2 cellular contexts compared by ENCODE assay signal in the genomic region with DNA sequence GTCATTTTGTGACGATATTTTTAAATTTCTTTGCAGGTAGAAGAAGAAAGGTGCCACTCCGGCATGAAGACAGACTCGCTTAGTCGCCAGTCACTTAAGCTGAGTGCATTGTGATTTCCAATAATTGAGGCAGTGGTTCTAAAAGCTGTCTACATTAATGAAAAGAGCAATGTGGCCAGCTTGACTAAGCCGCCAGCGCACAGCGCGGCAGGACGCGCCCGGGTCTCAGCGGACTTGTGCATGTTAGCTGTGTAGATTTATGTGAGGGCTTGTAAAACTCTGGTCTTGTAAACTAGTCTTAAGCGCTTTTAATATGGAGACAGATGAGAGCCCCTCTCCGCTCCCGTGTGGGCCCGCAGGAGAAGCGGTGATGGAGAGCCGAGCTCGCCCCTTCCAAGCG.
TF ChIP-seq lines count a peak whose summit lies in the region.

No MANE protein-coding gene starts in this region.

TF ChIP-seq in GM23338, 12 proteins besides CTCF, POLR2A, EP300 and RAD21 (continues in another document):
- TF ChIP-seq, protein P1, sequence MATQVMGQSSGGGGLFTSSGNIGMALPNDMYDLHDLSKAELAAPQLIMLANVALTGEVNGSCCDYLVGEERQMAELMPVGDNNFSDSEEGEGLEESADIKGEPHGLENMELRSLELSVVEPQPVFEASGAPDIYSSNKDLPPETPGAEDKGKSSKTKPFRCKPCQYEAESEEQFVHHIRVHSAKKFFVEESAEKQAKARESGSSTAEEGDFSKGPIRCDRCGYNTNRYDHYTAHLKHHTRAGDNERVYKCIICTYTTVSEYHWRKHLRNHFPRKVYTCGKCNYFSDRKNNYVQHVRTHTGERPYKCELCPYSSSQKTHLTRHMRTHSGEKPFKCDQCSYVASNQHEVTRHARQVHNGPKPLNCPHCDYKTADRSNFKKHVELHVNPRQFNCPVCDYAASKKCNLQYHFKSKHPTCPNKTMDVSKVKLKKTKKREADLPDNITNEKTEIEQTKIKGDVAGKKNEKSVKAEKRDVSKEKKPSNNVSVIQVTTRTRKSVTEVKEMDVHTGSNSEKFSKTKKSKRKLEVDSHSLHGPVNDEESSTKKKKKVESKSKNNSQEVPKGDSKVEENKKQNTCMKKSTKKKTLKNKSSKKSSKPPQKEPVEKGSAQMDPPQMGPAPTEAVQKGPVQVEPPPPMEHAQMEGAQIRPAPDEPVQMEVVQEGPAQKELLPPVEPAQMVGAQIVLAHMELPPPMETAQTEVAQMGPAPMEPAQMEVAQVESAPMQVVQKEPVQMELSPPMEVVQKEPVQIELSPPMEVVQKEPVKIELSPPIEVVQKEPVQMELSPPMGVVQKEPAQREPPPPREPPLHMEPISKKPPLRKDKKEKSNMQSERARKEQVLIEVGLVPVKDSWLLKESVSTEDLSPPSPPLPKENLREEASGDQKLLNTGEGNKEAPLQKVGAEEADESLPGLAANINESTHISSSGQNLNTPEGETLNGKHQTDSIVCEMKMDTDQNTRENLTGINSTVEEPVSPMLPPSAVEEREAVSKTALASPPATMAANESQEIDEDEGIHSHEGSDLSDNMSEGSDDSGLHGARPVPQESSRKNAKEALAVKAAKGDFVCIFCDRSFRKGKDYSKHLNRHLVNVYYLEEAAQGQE (IDR thresholded peaks at IDR 0.05; ENCODE audit: unreplicated experiment), result no peak
- TF ChIP-seq CREB1 (CRISPR knock-in tag; IDR thresholded peaks at IDR 0.05; ENCODE audit: low read depth), result no peak
- no peak for TF ChIP-seq ZNF331 (CRISPR knock-in tag; IDR thresholded peaks at IDR 0.05; ENCODE audit: low read depth)
- no peak for TF ChIP-seq ZNF114 (CRISPR knock-in tag; IDR thresholded peaks at IDR 0.05)
- no peak for TF ChIP-seq JUNB (IDR thresholded peaks at IDR 0.05; ENCODE audit: unreplicated experiment)
- TF ChIP-seq, protein P2, sequence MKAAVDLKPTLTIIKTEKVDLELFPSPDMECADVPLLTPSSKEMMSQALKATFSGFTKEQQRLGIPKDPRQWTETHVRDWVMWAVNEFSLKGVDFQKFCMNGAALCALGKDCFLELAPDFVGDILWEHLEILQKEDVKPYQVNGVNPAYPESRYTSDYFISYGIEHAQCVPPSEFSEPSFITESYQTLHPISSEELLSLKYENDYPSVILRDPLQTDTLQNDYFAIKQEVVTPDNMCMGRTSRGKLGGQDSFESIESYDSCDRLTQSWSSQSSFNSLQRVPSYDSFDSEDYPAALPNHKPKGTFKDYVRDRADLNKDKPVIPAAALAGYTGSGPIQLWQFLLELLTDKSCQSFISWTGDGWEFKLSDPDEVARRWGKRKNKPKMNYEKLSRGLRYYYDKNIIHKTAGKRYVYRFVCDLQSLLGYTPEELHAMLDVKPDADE (IDR thresholded peaks at IDR 0.05), result no peak
- no peak for TF ChIP-seq EZH2 (IDR thresholded peaks at IDR 0.05; ENCODE audit: low read depth, unreplicated experiment)
- TF ChIP-seq STAT1 (IDR thresholded peaks at IDR 0.05; ENCODE audit: unreplicated experiment), result no peak
- TF ChIP-seq EZH2phosphoT487 (IDR thresholded peaks at IDR 0.05; ENCODE audit: unreplicated experiment), result no peak
- TF ChIP-seq POLR2AphosphoS5 (IDR thresholded peaks at IDR 0.05; ENCODE audit: low read depth), result no peak
- TF ChIP-seq NANOG (IDR thresholded peaks at IDR 0.05; ENCODE audit: borderline replicate concordance), result no peak

TF ChIP-seq in H1, 55 proteins besides CTCF, POLR2A, EP300 and RAD21:
- no peak for TF ChIP-seq TAF1 (IDR thresholded peaks at IDR 0.05; ENCODE audit: low read depth, low read length)
- TF ChIP-seq SIN3A (conservative IDR thresholded peaks at IDR 0.05 in 1 of 2, IDR thresholded peaks at IDR 0.05 in 1 of 2; ENCODE audit: low read depth in 1 of 2, low read length in 2 of 2), result no peak
- no peak for TF ChIP-seq SP2 (IDR thresholded peaks at IDR 0.05; ENCODE audit: low read length)
